9 cellular contexts compared by ENCODE assay signal in genomic region chr5:166979576-166979975, GRCh38. TPM values are rescaled to one million over a fixed set of nuclear protein-coding genes. Genes with fewer than 3 reads are reported as not detected.
DNase-seq lines count a peak whose midpoint lies in the region; ATAC-seq, FAIRE-seq and TF ChIP-seq lines count a peak whose summit lies in the region.
"Had no signal": no experiment of that assay in that cellular context is flagged by ENCODE, and none has a peak within 500 bp of the region (broad histone marks: within the 10 kb centered on the region; RNA-seq: fewer than 3 reads in every experiment).

No MANE protein-coding gene starts in this region.

- intact Hi-C loops in MCF 10A (cut with micrococcal nuclease), result no loop called here

- H3K9me3 Mint-ChIP-seq in MCF 10A (ENCODE audit: unreplicated experiment), result no peaks in the 10 kb centered on the region
- no peaks in the 10 kb centered on the region for H3K9me3 Mint-ChIP-seq in stimulated activated naive B cell treated with anti-CD40 and anti-IgM and Interleukin-4, amounts not matched to agents 10 μg/mL and 1 μg/mL and 100 μg/mL, for 72 hours

- peak overlapping the region; percentile 65 for H3K4me2 ChIP-seq in keratinocyte (ENCODE audit: control insufficient read depth, extremely low read depth, insufficient read depth, low read depth, low read length)

- no peak overlapping the region for H2AFZ ChIP-seq in keratinocyte (ENCODE audit: control insufficient read depth, low read length)

- H4K20me1 ChIP-seq in keratinocyte (ENCODE audit: control insufficient read depth, extremely low read depth, insufficient read depth, low read length), result no peaks in the 10 kb centered on the region

- H3K79me2 ChIP-seq in keratinocyte (ENCODE audit: control insufficient read depth, insufficient read depth, low read length), result no peaks in the 10 kb centered on the region

- peaks cover 29% of the 10 kb centered on the region for H3K27me3 ChIP-seq in HUES64 (ENCODE audit: insufficient read depth, low read length)
- H3K27me3 ChIP-seq in keratinocyte (ENCODE audit: control insufficient read depth, extremely low read depth, insufficient read depth, low read length), result peaks cover 21% of the 10 kb centered on the region

- H3K27me3 Mint-ChIP-seq in MCF 10A (ENCODE audit: insufficient read depth, unreplicated experiment), result no peaks in the 10 kb centered on the region
- H3K27me3 Mint-ChIP-seq in stimulated activated naive B cell treated with anti-CD40 and anti-IgM and Interleukin-4, amounts not matched to agents 10 μg/mL and 1 μg/mL and 100 μg/mL, for 72 hours, result peaks cover 22 to 27% of the 10 kb centered on the region in 2 donors

- peaks cover 24% of the 10 kb centered on the region for H3K4me1 Mint-ChIP-seq in MCF 10A (ENCODE audit: insufficient read depth, unreplicated experiment)
- H3K4me1 Mint-ChIP-seq in stimulated activated naive B cell treated with anti-CD40 and anti-IgM and Interleukin-4, amounts not matched to agents 10 μg/mL and 1 μg/mL and 100 μg/mL, for 72 hours, result peaks cover 6 to 21% of the 10 kb centered on the region in 2 donors

- no peaks in the 10 kb centered on the region for H3K36me3 Mint-ChIP-seq in MCF 10A (ENCODE audit: insufficient read depth, unreplicated experiment)
- no peaks in the 10 kb centered on the region for H3K36me3 Mint-ChIP-seq in stimulated activated naive B cell treated with anti-CD40 and anti-IgM and Interleukin-4, amounts not matched to agents 10 μg/mL and 1 μg/mL and 100 μg/mL, for 72 hours

- CTCF ChIA-PET in MCF 10A (lab: Yijun Ruan, JAX), result interaction anchor here (0.6 to 1.0 kb wide), 3 partner anchors 71 to 465 kb away, joined by 3 read pairs; no protein-coding TSS in a partner anchor

- H3K9ac ChIP-seq in HUES64 (ENCODE audit: low read depth, low read length) (peak overlapping the region; percentile 75), keratinocyte (ENCODE audit: control insufficient read depth, extremely low read depth, insufficient read depth, low read length) (no peak overlapping the region)

- no peaks in the 10 kb centered on the region for H3K9me1 ChIP-seq in keratinocyte (ENCODE audit: control insufficient read depth, extremely low read depth, insufficient read depth, low read length)

- FAIRE-seq in keratinocyte (lab: Jason Lieb, UNC), result no peak

- TF ChIP-seq CTCF in MCF 10A (IDR thresholded peaks at IDR 0.05; ENCODE audit: unreplicated experiment), result no peak
- no peak for TF ChIP-seq CTCF in keratinocyte (optimal IDR thresholded peaks at IDR 0.05 in 1 of 3, IDR thresholded peaks at IDR 0.05 in 1 of 3, conservative IDR thresholded peaks at IDR 0.05 in 1 of 3; ENCODE audit: extremely low read depth in 1 of 3, insufficient read depth in 2 of 3, low read length in 3 of 3)

- DNase-seq in MCF 10A (ENCODE audit: unreplicated experiment) (peak; percentile 9), keratinocyte (ENCODE audit: low read depth, low spot score) (no peak), SHP77 (lab: John Stamatoyannopoulos, UW) (no peak)
- no peak for DNase-seq in stimulated activated naive B cell treated with anti-CD40 and anti-IgM and Interleukin-4, amounts not matched to agents 10 μg/mL and 1 μg/mL and 100 μg/mL, for 72 hours
- no peak for DNase-seq in stimulated activated CD4-positive, alpha-beta T cell treated with anti-CD3 and anti-CD28 coated beads, Interleukin-1b, Interleukin-23, amount 100 ng/mL, for 48 hours
- DNase-seq: activated CD4-positive, alpha-beta T cell treated with anti-CD3 and anti-CD28 coated beads for 4 hours; naive thymus-derived CD4-positive, alpha-beta T cell had no signal

- H3K4me1 ChIP-seq in HUES64 (ENCODE audit: insufficient read depth, low read length), result peaks cover 44% of the 10 kb centered on the region
- H3K4me1 ChIP-seq in keratinocyte (ENCODE audit: control insufficient read depth, extremely low read depth, insufficient read depth, low read length), result peaks cover 4% of the 10 kb centered on the region

- no peak overlapping the region for H3K27ac ChIP-seq in HUES64 (ENCODE audit: low read depth, low read length)
- no peak overlapping the region for H3K27ac ChIP-seq in keratinocyte (ENCODE audit: control insufficient read depth, insufficient read depth, low read length)

- WGBS in HUES64, result 4% methylated on average over 8 of the region's 8 CpGs

- H3K4me3 ChIP-seq in HUES64 (ENCODE audit: low read length) (peak overlapping the region; percentile 88), keratinocyte (ENCODE audit: control insufficient read depth in 2 of 3, extremely low read depth in 1 of 3, insufficient read depth in 2 of 3, low read depth in 1 of 3, low read length in 3 of 3) (peak overlapping the region in 2 of 3 experiments; percentile 13 to 19)

- H3K9me3 ChIP-seq in HUES64 (ENCODE audit: insufficient read depth, low read depth, low read length) (no peaks in the 10 kb centered on the region), keratinocyte (ENCODE audit: control insufficient read depth, low read depth, low read length) (no peaks in the 10 kb centered on the region)

- ATAC-seq in stimulated activated naive B cell treated with anti-CD40 and anti-IgM and Interleukin-4, amounts not matched to agents 10 μg/mL and 1 μg/mL and 100 μg/mL, for 72 hours (replicated peaks), result no peak
- ATAC-seq in GM21390 (IDR thresholded peaks at IDR 0.05; ENCODE audit: unreplicated experiment), result no peak

- dilution Hi-C loops in keratinocyte (cut with MboI; ENCODE audit: extremely low pct_ligation_motif_present, low sequenced_read_pairs), result no loop called here

- H3K36me3 ChIP-seq in HUES64 (ENCODE audit: insufficient read depth, low read length) (no peaks in the 10 kb centered on the region), keratinocyte (ENCODE audit: control insufficient read depth in 2 of 2, extremely low read depth in 1 of 2, insufficient read depth in 2 of 2, low read length in 2 of 2) (no peaks in the 10 kb centered on the region)

- BruUV-seq in MCF 10A (replicated peaks; lab: Mats Ljungman, UMichigan), result no TSS peak

- POLR2A ChIA-PET in MCF 10A (lab: Yijun Ruan, JAX), result interaction anchor here (0.6 kb wide), 1 partner anchor 626 kb away, joined by 4 read pairs; no protein-coding TSS in a partner anchor

- H3K27ac Mint-ChIP-seq in MCF 10A (ENCODE audit: low read depth, unreplicated experiment), result no peak overlapping the region
- no peak overlapping the region for H3K27ac Mint-ChIP-seq in stimulated activated naive B cell treated with anti-CD40 and anti-IgM and Interleukin-4, amounts not matched to agents 10 μg/mL and 1 μg/mL and 100 μg/mL, for 72 hours
- H3K27ac Mint-ChIP-seq: naive thymus-derived CD4-positive, alpha-beta T cell had no signal

- peak overlapping the region; percentile 55 for H3K4me3 Mint-ChIP-seq in MCF 10A (ENCODE audit: unreplicated experiment)
- H3K4me3 Mint-ChIP-seq in stimulated activated naive B cell treated with anti-CD40 and anti-IgM and Interleukin-4, amounts not matched to agents 10 μg/mL and 1 μg/mL and 100 μg/mL, for 72 hours, result peak overlapping the region; percentile 39 to 44

RNA-seq across cellular contexts. Expression of gene TENM2, which starts 0.7 kb away (rescaled TPM):
- polyA plus RNA-seq in HUES64 (2013, experiment 1 of 2), result 1.3 TPM
- 3.1 TPM for polyA plus RNA-seq in HUES64 (2013, experiment 2 of 2)
- 0.05 and 0.17 TPM in 2 replicates for total RNA-seq in MCF 10A (2022)
- polyA plus RNA-seq in keratinocyte, result 33.0 to 108 TPM (median 35.7 TPM) in 3 replicates
- polyA plus RNA-seq in keratinocyte (2011; ENCODE audit: low read depth), result 75.1 TPM
- 26.7 and 27.1 TPM in 2 replicates for polyA plus RNA-seq in keratinocyte (2011; cell fraction: cytosol; rRNA removed)
- polyA plus RNA-seq in keratinocyte (2011; cell fraction: nucleus; rRNA removed), result 325 and 398 TPM in 2 replicates
- 52.4 and 119 TPM in 2 replicates for polyA plus RNA-seq in keratinocyte (2012; ENCODE audit: low replicate concordance)
- 200 to 613 TPM (median 251 TPM) in 3 replicates for polyA minus RNA-seq in keratinocyte
- 101 TPM for polyA minus RNA-seq in keratinocyte (2011; cell fraction: cytosol; rRNA and poly(A)+ RNA removed)
- polyA minus RNA-seq in keratinocyte (2011; cell fraction: nucleus; rRNA and poly(A)+ RNA removed), result 658 and 1,103 TPM in 2 replicates
- total RNA-seq: naive thymus-derived CD4-positive, alpha-beta T cell had no signal
- polyA plus RNA-seq: naive thymus-derived CD4-positive, alpha-beta T cell had no signal
